Comparison of ENCODE assay signal across 23 cellular contexts in genomic region chr16:87172632-87173031, GRCh38.
DNase-seq lines count a peak whose midpoint lies in the region; ATAC-seq, FAIRE-seq and TF ChIP-seq lines count a peak whose summit lies in the region.
"Had no signal": no experiment of that assay in that cellular context is flagged by ENCODE, and none has a peak within 500 bp of the region (broad histone marks: within the 10 kb centered on the region; RNA-seq: fewer than 3 reads in every experiment).

No MANE protein-coding gene starts in this region.

- no peaks in the 10 kb centered on the region for H3K79me2 ChIP-seq in HepG2 (ENCODE audit: insufficient read depth, low read length)

- POLR2A ChIA-PET in HepG2 (lab: Yijun Ruan, JAX): no interaction called here

- H4K20me1 ChIP-seq in HepG2 (ENCODE audit: insufficient read depth, low read length): no peaks in the 10 kb centered on the region

- no peak overlapping the region for H2AFZ ChIP-seq in HepG2 (ENCODE audit: low read length)

- H3K9ac ChIP-seq in HepG2 (ENCODE audit: insufficient read depth, low read depth, low read length): no peak overlapping the region

- H3K4me1 ChIP-seq in HepG2 (ENCODE audit: insufficient read depth, low read length) (0 out of 2 replicates have a peak, but pooled peaks cover 4% of the 10 kb centered on the region), right lobe of liver (peaks cover 0 to 3% (median 0%) of the 10 kb centered on the region in 4 donors)
- H3K4me1 ChIP-seq: breast epithelium, spleen had no signal

- no peak for TF ChIP-seq RAD21 in HepG2 (CRISPR knock-in tag; IDR thresholded peaks at IDR 0.05)

- TF ChIP-seq POLR2A in HepG2 (IDR thresholded peaks at IDR 0.05; ENCODE audit: insufficient read depth in 1 of 2, low read depth in 2 of 2, low read length in 2 of 2) (no peak), right lobe of liver (IDR thresholded peaks at IDR 0.05) (no peak)

- H3K4me3 ChIP-seq in HepG2 (replicated peaks in 1 of 3; ENCODE audit: insufficient read depth in 1 of 3, low read depth in 2 of 3, low read length in 3 of 3): no peak overlapping the region
- no peak overlapping the region for H3K4me3 ChIP-seq in right lobe of liver
- H3K4me3 ChIP-seq: breast epithelium, spleen, stomach had no signal

- CTCF ChIA-PET in HepG2 (lab: Yijun Ruan, JAX; ENCODE audit: low intra/inter-chr PET ratio, low total read pairs): no interaction called here

- in situ Hi-C loops in HepG2 (cut with HindIII; ENCODE audit: extremely low pct_ligation_motif_present, low pct_unique_long_range_greater_than_20kb): no loop called here

- BruUV-seq in HepG2 (replicated peaks; lab: Mats Ljungman, UMichigan): no TSS peak

- H3K4me2 ChIP-seq in HepG2 (ENCODE audit: low read depth, low read length): no peak overlapping the region

- peaks cover 0 to 18% of the 10 kb centered on the region in 2 experiments; a peak in 4 of 5 replicates for H3K27me3 ChIP-seq in HepG2 (ENCODE audit: control insufficient read depth in 1 of 2, insufficient read depth in 2 of 2, low read length in 2 of 2)
- no peaks in the 10 kb centered on the region for H3K27me3 ChIP-seq in right lobe of liver

- WGBS in HepG2 (ENCODE audit: low lambda C conversion rate): 62% methylated on average over 6 of the region's 6 CpGs
- 94% methylated on average over 3 of the region's 6 CpGs for WGBS in right lobe of liver (ENCODE audit: insufficient coverage, low coverage, low lambda C conversion rate, missing lambda C conversion rate)

- ATAC-seq in HepG2: peak; percentile 49
- ATAC-seq in right lobe of liver: no peak
- no peak for ATAC-seq in HG03135 (IDR thresholded peaks at IDR 0.05; ENCODE audit: unreplicated experiment)
- ATAC-seq in GM18870 (IDR thresholded peaks at IDR 0.05; ENCODE audit: unreplicated experiment): no peak
- ATAC-seq: activated CD8-positive, alpha-beta memory T cell treated with anti-CD3 and anti-CD28 coated beads, Interleukin-2, amount 10 ng/mL, durations not matched to agents 7 days and 5 days; activated T-helper 17 cell treated with anti-CD3 and anti-CD28 coated beads, Interleukin-2, amount 50 U/mL, for 72 hours; left lobe of liver had no signal

- peak; percentile 21 for FAIRE-seq in HepG2 (lab: Jason Lieb, UNC)
- FAIRE-seq: TTC549 had no signal

- TF ChIP-seq EP300 in HepG2 (IDR thresholded peaks at IDR 0.05; ENCODE audit: low read depth in 2 of 2, low read length in 2 of 2) (no peak), HepG2 (CRISPR knock-in tag; IDR thresholded peaks at IDR 0.05; ENCODE audit: borderline replicate concordance) (no peak)

- no peaks in the 10 kb centered on the region for H3K36me3 ChIP-seq in HepG2 (replicated peaks in 1 of 2; ENCODE audit: control insufficient read depth in 1 of 2, insufficient read depth in 2 of 2, low read length in 2 of 2)
- H3K36me3 ChIP-seq in right lobe of liver: no peaks in the 10 kb centered on the region
- H3K36me3 ChIP-seq: breast epithelium, spleen, stomach had no signal

- TF ChIP-seq CTCF in HepG2 (CRISPR knock-in tag; IDR thresholded peaks at IDR 0.05): no peak
- no peak for TF ChIP-seq CTCF in right lobe of liver (IDR thresholded peaks at IDR 0.05)

- intact Hi-C loops in HepG2 (cut with micrococcal nuclease; ENCODE audit: unreplicated experiment): no loop called here
- intact Hi-C loops in right lobe of liver (cut with DNase I): no loop called here

- no peak overlapping the region for H3K27ac ChIP-seq in HepG2 (ENCODE audit: extremely low read length, insufficient read depth, low read length)
- no peak overlapping the region for H3K27ac ChIP-seq in right lobe of liver
- H3K27ac ChIP-seq: breast epithelium, spleen, stomach had no signal

- DNase-seq in HepG2 (ENCODE audit: low spot score) (no peak), right lobe of liver (no peak), cerebellar cortex (ENCODE audit: low spot score) (peak; percentile 2), islet precursor cell (peak; percentile 71), glomerular visceral epithelial cell (ENCODE audit: extremely low spot score) (no peak), HuH-7 (ENCODE audit: low spot score) (no peak)
- DNase-seq: 8988T; activated CD4-positive, alpha-beta T cell treated with anti-CD3 and anti-CD28 coated beads for 4 hours; activated CD8-positive, alpha-beta memory T cell treated with anti-CD3 and anti-CD28 coated beads, Interleukin-2, amount 10 ng/mL, durations not matched to agents 7 days and 5 days; activated naive CD8-positive, alpha-beta T cell treated with anti-CD3 and anti-CD28 coated beads, Interleukin-2, amount 10 ng/mL, durations not matched to agents 7 days and 5 days; COR-L47; DND-41; NCI-H69; Right ventricle myocardium superior; spleen; stimulated activated CD4-positive, alpha-beta T cell treated with anti-CD3 and anti-CD28 coated beads, Interleukin-4, amount 100 ng/mL, for 4 hours; stomach had no signal

- H3K9me3 ChIP-seq in HepG2 (ENCODE audit: low read length): no peaks in the 10 kb centered on the region
- no peaks in the 10 kb centered on the region for H3K9me3 ChIP-seq in right lobe of liver
- H3K9me3 ChIP-seq: breast epithelium, spleen, stomach had no signal

TF ChIP-seq in HepG2, 621 proteins besides CTCF, POLR2A, EP300 and RAD21 (continues in another document):
- TF ChIP-seq CEBPZ (IDR thresholded peaks at IDR 0.05; ENCODE audit: low read length): no peak

Comparison
In these comparisons a context has a peak if more than half of its experiments do, and no peak if none do; other contexts are left out.
1. DNase-seq: peak in cerebellar cortex (single experiment) and islet precursor cell (single experiment); none in HepG2 (single experiment), right lobe of liver (0 of 3), glomerular visceral epithelial cell (single experiment) and HuH-7 (single experiment).